Comparison of ENCODE assay signal across 12 cellular contexts in genomic region chr4:81827568-81828202, GRCh38.
DNase-seq lines count a peak whose midpoint lies in the region; ATAC-seq, FAIRE-seq and TF ChIP-seq lines count a peak whose summit lies in the region.
"Had no signal": no experiment of that assay in that cellular context is flagged by ENCODE, and none has a peak within 500 bp of the region (broad histone marks: within the 10 kb centered on the region; RNA-seq: fewer than 3 reads in every experiment).

No MANE protein-coding gene starts in this region.

- ATAC-seq in GM18511 (IDR thresholded peaks at IDR 0.05; ENCODE audit: unreplicated experiment) = peak; percentile 92
- peak; percentile 72 for ATAC-seq in GM19397 (IDR thresholded peaks at IDR 0.05; ENCODE audit: unreplicated experiment)
- peak; percentile 81 for ATAC-seq in HG03039 (IDR thresholded peaks at IDR 0.05; ENCODE audit: unreplicated experiment)
- ATAC-seq in activated naive CD4-positive, alpha-beta T cell treated with anti-CD3 and anti-CD28 coated beads, Interleukin-2, amount 50 U/mL, for 72 hours = peak; percentile 96 to 99

- peaks cover 0 to 6% of the 10 kb centered on the region in 2 donors for H3K36me3 Mint-ChIP-seq in activated naive CD4-positive, alpha-beta T cell treated with anti-CD3 and anti-CD28 coated beads, Interleukin-2, amount 50 U/mL, for 72 hours

- H3K9me3 ChIP-seq in right atrium auricular region = no peaks in the 10 kb centered on the region

- no peak overlapping the region for H3K27ac Mint-ChIP-seq in activated naive CD4-positive, alpha-beta T cell treated with anti-CD3 and anti-CD28 coated beads, Interleukin-2, amount 50 U/mL, for 72 hours

- H3K27ac ChIP-seq in right atrium auricular region = no peak overlapping the region
- H3K27ac ChIP-seq: epithelial cell of prostate had no signal

- H3K4me3 ChIP-seq in right atrium auricular region = no peak overlapping the region

- FAIRE-seq in GM19239 (lab: Jason Lieb, UNC) = no peak
- FAIRE-seq: astrocyte, TTC549 had no signal

- peaks cover 0 to 5% of the 10 kb centered on the region in 2 donors for H3K9me3 Mint-ChIP-seq in activated naive CD4-positive, alpha-beta T cell treated with anti-CD3 and anti-CD28 coated beads, Interleukin-2, amount 50 U/mL, for 72 hours

- no peak for TF ChIP-seq CTCF in right atrium auricular region (IDR thresholded peaks at IDR 0.05)

- no peaks in the 10 kb centered on the region for H3K36me3 ChIP-seq in right atrium auricular region

- H3K4me1 ChIP-seq in right atrium auricular region = no peaks in the 10 kb centered on the region

- DNase-seq in activated naive CD4-positive, alpha-beta T cell treated with anti-CD3 and anti-CD28 coated beads, Interleukin-2, amount 50 U/mL, for 72 hours (ENCODE audit: low spot score in 2 of 2) = peak in 1 of 2 donors; percentile 42
- DNase-seq in right atrium auricular region (ENCODE audit: low spot score) (no peak), GM19239 (ENCODE audit: insufficient read length, low spot score) (no peak), SIG-M5 (lab: John Stamatoyannopoulos, UW) (no peak), NCI-H2107 (lab: John Stamatoyannopoulos, UW) (no peak)
- DNase-seq: NCI-H1436 treated with DMSO at 0.1 percent for 48 hours had no signal

- no peaks in the 10 kb centered on the region for H3K27me3 ChIP-seq in right atrium auricular region
